In genomic region chr19:41688098-41688497, GRCh38 we compare ENCODE assay signal across 1 cellular context.
TF ChIP-seq lines count a peak whose summit lies in the region.

CEACAM7 (minus strand) TSS chr19:41688270; CDS start chr19:41688165, 105 bp downstream.

TF ChIP-seq in SK-N-SH, 30 proteins besides CTCF, POLR2A, EP300 and RAD21 (continued from another document):
- no peak for TF ChIP-seq REST (IDR thresholded peaks at IDR 0.05; ENCODE audit: low read depth, low read length)
- TF ChIP-seq CHD2 (IDR thresholded peaks at IDR 0.05; ENCODE audit: low read length, partially characterized antibody): no peak
- no peak for TF ChIP-seq TAF1 (IDR thresholded peaks at IDR 0.05; ENCODE audit: borderline replicate concordance, low read depth, low read length)
- TF ChIP-seq FOXM1 (IDR thresholded peaks at IDR 0.05; ENCODE audit: low read depth): no peak
- no peak for TF ChIP-seq EZH2phosphoT487 (IDR thresholded peaks at IDR 0.05; ENCODE audit: borderline replicate concordance, low read depth)
- TF ChIP-seq PBX3 (IDR thresholded peaks at IDR 0.05): no peak
- no peak for TF ChIP-seq POLR2AphosphoS5 (IDR thresholded peaks at IDR 0.05; ENCODE audit: low read depth, low read length)
- TF ChIP-seq USF1 (IDR thresholded peaks at IDR 0.05; ENCODE audit: borderline replicate concordance, low read depth): no peak
- no peak for TF ChIP-seq TCF12 (IDR thresholded peaks at IDR 0.05)
- no peak for TF ChIP-seq NRF1 (IDR thresholded peaks at IDR 0.05; ENCODE audit: low read depth, low read length)
- TF ChIP-seq GABPA (IDR thresholded peaks at IDR 0.05; ENCODE audit: low read depth): no peak
- no peak for TF ChIP-seq RCOR1 (IDR thresholded peaks at IDR 0.05; ENCODE audit: low read length)
- no peak for TF ChIP-seq SIN3A (IDR thresholded peaks at IDR 0.05; ENCODE audit: borderline replicate concordance, low read depth, low read length)
- no peak for TF ChIP-seq MXI1 (IDR thresholded peaks at IDR 0.05; ENCODE audit: low read depth, low read length)
- TF ChIP-seq ZBTB33 (IDR thresholded peaks at IDR 0.05; ENCODE audit: borderline replicate concordance, low read depth): no peak
TF ChIP-seq in SK-N-SH: peak in this region for 0.
